In the genomic region with DNA sequence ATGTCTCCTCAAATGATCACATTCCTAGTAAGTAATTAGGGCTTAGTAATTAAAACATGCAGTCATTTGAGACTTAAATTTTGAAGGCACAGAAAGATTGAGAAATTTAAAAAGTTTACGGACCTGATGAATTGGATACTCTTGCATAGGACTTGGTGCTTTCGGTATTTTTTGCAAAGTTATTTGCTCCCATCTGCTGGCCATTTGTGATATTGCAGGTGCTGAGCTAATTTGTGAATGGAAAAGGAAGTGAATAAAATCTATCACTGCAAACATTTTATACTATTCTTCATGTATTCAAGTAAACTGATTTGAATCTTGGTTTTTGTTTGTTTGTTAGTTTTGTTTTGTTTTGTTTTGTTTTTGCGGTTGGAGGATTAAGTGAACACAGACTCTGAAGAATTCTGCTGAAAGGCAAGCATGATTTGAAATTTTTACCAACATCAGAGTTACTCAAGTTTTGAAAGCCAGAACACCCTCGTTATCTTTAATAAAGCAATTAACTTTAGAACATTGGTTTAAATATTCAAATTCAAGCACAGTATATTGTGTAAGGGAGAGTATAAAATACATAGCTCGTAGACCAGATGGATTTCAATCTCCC, we compare ENCODE assay signal across 8 cellular contexts.
DNase-seq lines count a peak whose midpoint lies in the region; ATAC-seq and TF ChIP-seq lines count a peak whose summit lies in the region.

No MANE protein-coding gene starts in this region.

- H3K4me3 ChIP-seq in AG09309 (ENCODE audit: control insufficient read depth, low read depth, low read length) = no peak overlapping the region
- H3K4me3 ChIP-seq in GM12875 (ENCODE audit: low read depth, low read length) = no peak overlapping the region

- H3K4me1 Mint-ChIP-seq in activated CD8-positive, alpha-beta memory T cell treated with anti-CD3 and anti-CD28 coated beads, Interleukin-2, amount 10 ng/mL, durations not matched to agents 7 days and 5 days = no peaks in the 10 kb centered on the region

- H3K4me3 Mint-ChIP-seq in activated CD8-positive, alpha-beta memory T cell treated with anti-CD3 and anti-CD28 coated beads, Interleukin-2, amount 10 ng/mL, durations not matched to agents 7 days and 5 days = no peak overlapping the region

- H3K36me3 Mint-ChIP-seq in activated CD8-positive, alpha-beta memory T cell treated with anti-CD3 and anti-CD28 coated beads, Interleukin-2, amount 10 ng/mL, durations not matched to agents 7 days and 5 days = no peaks in the 10 kb centered on the region

- H3K27me3 Mint-ChIP-seq in activated CD8-positive, alpha-beta memory T cell treated with anti-CD3 and anti-CD28 coated beads, Interleukin-2, amount 10 ng/mL, durations not matched to agents 7 days and 5 days = peaks cover 6% of the 10 kb centered on the region

- CTCF ChIA-PET in activated CD8-positive, alpha-beta memory T cell treated with anti-CD3 and anti-CD28 coated beads, Interleukin-2, amount 10 ng/mL, durations not matched to agents 7 days and 5 days (lab: Charles Lee) = interaction anchor here (0.9 to 2.0 kb wide), 2 partner anchors 12 to 40 kb away, joined by 4 to 6 read pairs; no protein-coding TSS in a partner anchor

- peak; percentile 18 for DNase-seq in AG09309 (ENCODE audit: low read depth)
- DNase-seq in NCI-H2227 treated with DMSO at 0.1 percent for 48 hours (lab: John Stamatoyannopoulos, UW) = peak; percentile 73
- DNase-seq in activated CD8-positive, alpha-beta memory T cell treated with anti-CD3 and anti-CD28 coated beads, Interleukin-2, amount 10 ng/mL, durations not matched to agents 7 days and 5 days = peak; percentile 53
- peak; percentile 20 for DNase-seq in fibroblast of the conjunctiva (ENCODE audit: low read depth)
- DNase-seq in omental fat pad (ENCODE audit: low spot score) = peak; percentile 30
- no peak for DNase-seq in NCI-H1436 (lab: John Stamatoyannopoulos, UW)

- TF ChIP-seq CTCF in AG09309 (IDR thresholded peaks at IDR 0.05; ENCODE audit: control insufficient read depth, insufficient read depth, low read depth, low read length, missing control alignments) (peak; percentile 74), GM12875 (IDR thresholded peaks at IDR 0.05; ENCODE audit: borderline replicate concordance, insufficient read depth, low read depth, low read length) (peak; percentile 53; the same call in 1 of the 2 replicates), omental fat pad (IDR thresholded peaks at IDR 0.05) (peak in 1 of 3 donors; percentile 46)

- H3K27ac Mint-ChIP-seq in activated CD8-positive, alpha-beta memory T cell treated with anti-CD3 and anti-CD28 coated beads, Interleukin-2, amount 10 ng/mL, durations not matched to agents 7 days and 5 days = no peak overlapping the region

- no peak for ATAC-seq in activated CD8-positive, alpha-beta memory T cell treated with anti-CD3 and anti-CD28 coated beads, Interleukin-2, amount 10 ng/mL, durations not matched to agents 7 days and 5 days
- no peak for ATAC-seq in omental fat pad (ENCODE audit: low FRiP score)
- ATAC-seq in HG03175 (IDR thresholded peaks at IDR 0.05; ENCODE audit: unreplicated experiment) = no peak

- no peaks in the 10 kb centered on the region for H3K9me3 Mint-ChIP-seq in activated CD8-positive, alpha-beta memory T cell treated with anti-CD3 and anti-CD28 coated beads, Interleukin-2, amount 10 ng/mL, durations not matched to agents 7 days and 5 days (ENCODE audit: low read depth)
